7 cellular contexts compared by ENCODE assay signal in the genomic region with DNA sequence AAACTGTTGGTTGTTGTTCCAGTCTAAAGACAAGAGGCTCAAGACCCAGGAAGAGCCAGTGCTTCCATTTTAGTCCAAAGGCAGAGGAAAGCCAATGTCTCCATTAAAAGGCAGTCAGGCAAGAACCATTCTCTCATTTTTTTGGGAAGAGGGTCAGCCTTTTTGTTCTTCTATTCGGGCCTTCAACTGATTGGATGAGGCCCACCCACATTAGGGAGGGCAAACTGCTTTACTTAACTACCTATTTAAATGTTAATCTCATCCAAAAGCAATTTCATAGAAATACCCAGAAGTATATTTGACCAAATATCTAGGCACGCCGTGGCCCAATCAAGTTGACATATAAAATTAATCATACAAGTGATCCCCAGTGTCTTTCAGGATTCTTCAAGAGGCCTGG.
"Had no signal": no experiment of that assay in that cellular context is flagged by ENCODE, and none has a peak within 500 bp of the region (broad histone marks: within the 10 kb centered on the region; RNA-seq: fewer than 3 reads in every experiment).

No MANE protein-coding gene starts in this region.

- H3K9ac ChIP-seq: KMS-11 had no signal

- H3K4me2 ChIP-seq: KMS-11 had no signal

- ATAC-seq: HepG2 had no signal

- DNase-seq: IMR-90, KBM-7, KG1 had no signal

- H3K27ac ChIP-seq: HL-60, KMS-11 had no signal

- FAIRE-seq: HepG2, HTR-8/SVneo had no signal
